12 cellular contexts compared by ENCODE assay signal in genomic region chr11:8707541-8708270, GRCh38. TPM values are rescaled to one million over a fixed set of nuclear protein-coding genes. Genes with fewer than 3 reads are reported as not detected.
DNase-seq lines count a peak whose midpoint lies in the region; ATAC-seq and TF ChIP-seq lines count a peak whose summit lies in the region.
"Had no signal": no experiment of that assay in that cellular context is flagged by ENCODE, and none has a peak within 500 bp of the region (broad histone marks: within the 10 kb centered on the region; RNA-seq: fewer than 3 reads in every experiment).

No MANE protein-coding gene starts in this region.

- intact Hi-C loops in Right ventricle myocardium inferior (cut with DNase I), result loop anchor here (5.0 kb wide), 2 partner anchors 60 to 105 kb away; a partner anchor contains a TSS
- intact Hi-C loops in cardiac septum (cut with DNase I), result no loop called here

- H3K9me3 Mint-ChIP-seq in CD8-positive, alpha-beta memory T cell, result no peaks in the 10 kb centered on the region

- no peaks in the 10 kb centered on the region for H3K4me1 Mint-ChIP-seq in CD8-positive, alpha-beta memory T cell

- no peaks in the 10 kb centered on the region for H3K79me1 ChIP-seq in trophoblast cell (ENCODE audit: low read length)

- H4K8ac ChIP-seq in trophoblast cell (ENCODE audit: low read depth, low read length), result no peak overlapping the region

- H3K4ac ChIP-seq in trophoblast cell (ENCODE audit: low read depth, low read length), result no peak overlapping the region

- no peak for TF ChIP-seq EP300 in gastroesophageal sphincter (IDR thresholded peaks at IDR 0.05)

- no peaks in the 10 kb centered on the region for H3K79me2 ChIP-seq in trophoblast cell (ENCODE audit: control insufficient read depth, insufficient read depth, low read length, poor library complexity)

- H2BK120ac ChIP-seq in trophoblast cell (ENCODE audit: insufficient read depth, low read length, poor library complexity), result no peak overlapping the region

- no peak for TF ChIP-seq CTCF in gastroesophageal sphincter (IDR thresholded peaks at IDR 0.05)

- H4K91ac ChIP-seq in trophoblast cell (ENCODE audit: low read depth, low read length), result no peak overlapping the region

- ATAC-seq in Right ventricle myocardium inferior (peak; percentile 58), gastroesophageal sphincter (peak; percentile 74), HG03045 (IDR thresholded peaks at IDR 0.05; ENCODE audit: unreplicated experiment) (no peak)
- ATAC-seq: A549 had no signal

- no peak overlapping the region for H3K9ac ChIP-seq in trophoblast cell (ENCODE audit: low read length)

- CTCF ChIA-PET in CD8-positive, alpha-beta memory T cell (lab: Charles Lee), result no interaction called here

- peak overlapping the region in 1 of 2 donors; percentile 19 for H3K4me3 ChIP-seq in gastroesophageal sphincter
- H3K4me3 ChIP-seq in trophoblast cell (ENCODE audit: low read depth, low read length), result no peak overlapping the region
- H3K4me3 ChIP-seq in CD8-positive, alpha-beta memory T cell (ENCODE audit: low read length), result no peak overlapping the region
- H3K4me3 ChIP-seq: A549, cardiac muscle cell had no signal

- H3K27me3 ChIP-seq in gastroesophageal sphincter (no peaks in the 10 kb centered on the region), trophoblast cell (ENCODE audit: insufficient read depth, low read length) (no peaks in the 10 kb centered on the region)
- no peaks in the 10 kb centered on the region for H3K27me3 ChIP-seq in CD8-positive, alpha-beta memory T cell (ENCODE audit: insufficient read depth, low read length, poor library complexity, severe bottlenecking)
- H3K27me3 ChIP-seq: cardiac muscle cell had no signal

- no peak overlapping the region for H3K27ac Mint-ChIP-seq in CD8-positive, alpha-beta memory T cell

- H2BK5ac ChIP-seq in trophoblast cell (ENCODE audit: low read depth, low read length, poor library complexity), result no peak overlapping the region

- H3K14ac ChIP-seq in trophoblast cell (ENCODE audit: low read length), result no peak overlapping the region

- H2AFZ ChIP-seq in trophoblast cell (ENCODE audit: insufficient read depth, low read length, poor library complexity), result no peak overlapping the region

- no peak overlapping the region for H2AK5ac ChIP-seq in trophoblast cell (ENCODE audit: low read length)

- POLR2A ChIA-PET in CD8-positive, alpha-beta memory T cell (lab: Charles Lee), result no interaction called here

- no peak overlapping the region for H3K18ac ChIP-seq in trophoblast cell (ENCODE audit: low read length)

- H4K12ac ChIP-seq in trophoblast cell (ENCODE audit: low read depth, low read length), result no peak overlapping the region

- peak; percentile 86 for DNase-seq in Right ventricle myocardium inferior (ENCODE audit: missing footprints)
- DNase-seq in cardiac septum (ENCODE audit: low spot score), result no peak
- no peak for DNase-seq in trophoblast cell
- no peak for DNase-seq in SW480 (ENCODE audit: low spot score)
- DNase-seq in CD8-positive, alpha-beta memory T cell, result no peak
- DNase-seq in activated CD8-positive, alpha-beta memory T cell treated with anti-CD3 and anti-CD28 coated beads, Interleukin-2, amount 50 U/mL, for 4 hours, result no peak
- DNase-seq: EL, T-helper 2 cell had no signal

- no peak overlapping the region for H3K4me3 Mint-ChIP-seq in CD8-positive, alpha-beta memory T cell

- H3K36me3 ChIP-seq in gastroesophageal sphincter (peaks cover 0 to 67% of the 10 kb centered on the region in 2 donors), trophoblast cell (ENCODE audit: control insufficient read depth in 1 of 2, insufficient read depth in 2 of 2, low read length in 2 of 2) (peaks cover 50 to 57% of the 10 kb centered on the region in 2 experiments)
- no peaks in the 10 kb centered on the region for H3K36me3 ChIP-seq in CD8-positive, alpha-beta memory T cell (ENCODE audit: insufficient read depth, low read length)
- H3K36me3 ChIP-seq: cardiac muscle cell had no signal

- peak overlapping the region; percentile 23 for H2BK12ac ChIP-seq in trophoblast cell (ENCODE audit: low read length)

- H3K4me1 ChIP-seq in gastroesophageal sphincter, result peaks cover 21 to 100% (median 33%) of the 10 kb centered on the region in 3 donors
- H3K4me1 ChIP-seq in trophoblast cell (ENCODE audit: control insufficient read depth in 1 of 2, insufficient read depth in 2 of 2, low read length in 2 of 2), result peaks cover 2 to 3% of the 10 kb centered on the region in 2 experiments
- no peaks in the 10 kb centered on the region for H3K4me1 ChIP-seq in CD8-positive, alpha-beta memory T cell (ENCODE audit: insufficient read depth, low read length)
- H3K4me1 ChIP-seq: A549 had no signal

- TF ChIP-seq POLR2A in gastroesophageal sphincter (IDR thresholded peaks at IDR 0.05), result peak; percentile 33 to 34

- H3K23ac ChIP-seq in trophoblast cell (ENCODE audit: low read length), result no peak overlapping the region

- H3K9me3 ChIP-seq in gastroesophageal sphincter (no peaks in the 10 kb centered on the region), trophoblast cell (ENCODE audit: insufficient read depth, low read depth, low read length) (no peaks in the 10 kb centered on the region)
- no peaks in the 10 kb centered on the region for H3K9me3 ChIP-seq in CD8-positive, alpha-beta memory T cell (ENCODE audit: low read length)
- H3K9me3 ChIP-seq: A549 had no signal

- H3K27ac ChIP-seq in gastroesophageal sphincter (peak overlapping the region; percentile 89 to 100 (median 96)), trophoblast cell (ENCODE audit: low read depth, low read length) (no peak overlapping the region)
- H3K27ac ChIP-seq in CD8-positive, alpha-beta memory T cell (ENCODE audit: low read depth, low read length), result no peak overlapping the region
- H3K27ac ChIP-seq: A549 had no signal

- no peaks in the 10 kb centered on the region for H3K36me3 Mint-ChIP-seq in CD8-positive, alpha-beta memory T cell

- no peak overlapping the region for H3K4me2 ChIP-seq in trophoblast cell (ENCODE audit: low read length)
- H3K4me2 ChIP-seq: A549 had no signal

- peaks cover 3 to 24% of the 10 kb centered on the region in 2 donors for H3K27me3 Mint-ChIP-seq in CD8-positive, alpha-beta memory T cell

- 10% methylated on average over 2 of the region's 10 CpGs; no CpG with 5 or more reads in 1 of the 2 donors for WGBS in gastroesophageal sphincter (ENCODE audit: low coverage in 1 of 2), 2 donors
- no CpG with 5 or more reads among the region's 10 CpGs for WGBS in trophoblast cell (ENCODE audit: extremely low coverage, insufficient coverage, insufficient read length)

RNA-seq across cellular contexts. Expression of gene RPL27A, which starts 25.1 kb away (rescaled TPM):
- total RNA-seq in Right ventricle myocardium inferior (679 TPM), cardiac septum (462 TPM), gastroesophageal sphincter (1,000 to 10,000 TPM in 1 of 4 donors, 100 to 1,000 TPM in 3; 706 to 1,423 (median 903) TPM)
- 1,657 and 1,703 TPM in 2 replicates for polyA plus RNA-seq in trophoblast cell (2013)
- 1,000 to 10,000 TPM; 1,148 to 1,170 TPM for total RNA-seq in CD8-positive, alpha-beta memory T cell
- polyA plus RNA-seq in CD8-positive, alpha-beta memory T cell, result 3,471 TPM

RNA-seq across cellular contexts. Expression of gene TRIM66, which starts 25.2 kb away (rescaled TPM):
- total RNA-seq in Right ventricle myocardium inferior (3.5 TPM), cardiac septum (3.0 TPM), gastroesophageal sphincter (10 to 100 TPM in 1 of 4 donors, 1 to 10 TPM in 3; 1.4 to 12.9 (median 3.1) TPM)
- polyA plus RNA-seq in trophoblast cell (2013), result 1.4 and 1.7 TPM in 2 replicates
- total RNA-seq in CD8-positive, alpha-beta memory T cell, result 10 to 100 TPM; 27.7 to 29.7 TPM
- 0.43 TPM for polyA plus RNA-seq in CD8-positive, alpha-beta memory T cell

Comparison
In these comparisons a context has a peak if more than half of its experiments do, and no peak if none do; other contexts are left out.
1. H3K27ac ChIP-seq: peak in gastroesophageal sphincter (4 of 4); none in trophoblast cell (single experiment) and CD8-positive, alpha-beta memory T cell (single experiment).